30 cellular contexts compared by ENCODE assay signal in the genomic region with DNA sequence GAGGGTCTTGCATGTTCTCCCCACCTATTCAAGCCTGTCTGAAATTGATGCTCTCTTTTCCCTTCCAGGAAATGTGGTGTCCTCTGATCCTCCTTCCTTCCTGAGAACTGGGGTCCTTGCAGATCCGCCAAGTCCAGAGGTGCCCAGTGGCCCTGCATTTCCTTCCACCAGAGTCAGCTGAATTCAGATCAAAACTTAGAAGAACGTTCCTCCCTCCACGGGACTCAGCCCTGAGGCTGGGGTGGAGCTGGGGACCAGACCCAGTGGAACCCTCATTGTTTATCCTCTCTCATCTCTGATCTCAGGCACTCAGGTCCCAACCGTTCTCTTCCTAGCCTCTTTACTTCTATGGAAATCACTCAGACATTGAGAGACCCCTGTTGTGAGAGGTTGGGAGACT.
"Had no signal": no experiment of that assay in that cellular context is flagged by ENCODE, and none has a peak within 500 bp of the region (broad histone marks: within the 10 kb centered on the region; RNA-seq: fewer than 3 reads in every experiment).

No MANE protein-coding gene starts in this region.

- H3K4me3 Mint-ChIP-seq: activated CD4-positive, alpha-beta memory T cell treated with anti-CD3 and anti-CD28 coated beads for 36 hours; activated CD4-positive, alpha-beta T cell treated with anti-CD3 and anti-CD28 coated beads for 36 hours; activated CD4-positive, alpha-beta T cell treated with anti-CD3 and anti-CD28 coated beads, Interleukin-2, amount 10 ng/mL, durations not matched to agents 24 days and 14 days; activated CD8-positive, alpha-beta T cell treated with anti-CD3 and anti-CD28 coated beads, Interleukin-2, amount 10 ng/mL, durations not matched to agents 7 days and 5 days; activated naive CD4-positive, alpha-beta T cell treated with anti-CD3 and anti-CD28 coated beads, Interleukin-2, amount 50 U/mL, for 24 hours; activated naive CD8-positive, alpha-beta T cell treated with anti-CD3 and anti-CD28 coated beads for 36 hours; activated naive CD8-positive, alpha-beta T cell treated with anti-CD3 and anti-CD28 coated beads, Interleukin-2, amount 50 U/mL, for 24 hours; activated T-cell treated with anti-CD3 and anti-CD28 coated beads, Interleukin-2, amount 50 U/mL, for 4 hours; activated T-helper 17 cell treated with anti-CD3 and anti-CD28 coated beads, Interleukin-2, amount 50 U/mL, for 72 hours; effector memory CD8-positive, alpha-beta T cell; T-helper 17 cell; T-helper 2 cell treated with Interferon-gamma antibody and Interleukin-4, amounts not matched to agents 5 μg/mL and 100 μg/mL, for 36 hours had no signal

- H3K27ac ChIP-seq: adrenal gland, body of pancreas, epithelial cell of prostate, esophagus squamous epithelium, gastroesophageal sphincter, heart right ventricle had no signal

- H3K36me3 ChIP-seq: adrenal gland, esophagus squamous epithelium, gastroesophageal sphincter, heart right ventricle had no signal

- H3K27me3 Mint-ChIP-seq: activated CD4-positive, alpha-beta T cell treated with anti-CD3 and anti-CD28 coated beads, Interleukin-2, amount 10 ng/mL, durations not matched to agents 24 days and 14 days had no signal

- ATAC-seq: activated CD4-positive, alpha-beta T cell treated with anti-CD3 and anti-CD28 coated beads for 36 hours; activated CD8-positive, alpha-beta T cell treated with anti-CD3 and anti-CD28 coated beads, Interleukin-2, amount 10 ng/mL, durations not matched to agents 7 days and 5 days; activated naive CD8-positive, alpha-beta T cell treated with anti-CD3 and anti-CD28 coated beads, Interleukin-2, amount 50 U/mL, for 24 hours; activated T-cell treated with anti-CD3 and anti-CD28 coated beads, Interleukin-2, amount 50 U/mL, for 4 hours; activated T-helper 17 cell treated with anti-CD3 and anti-CD28 coated beads, Interleukin-2, amount 50 U/mL, for 72 hours; body of pancreas; effector memory CD8-positive, alpha-beta T cell; gastroesophageal sphincter; heart right ventricle; T-helper 17 cell had no signal

- H3K9me3 ChIP-seq: adrenal gland, body of pancreas, esophagus squamous epithelium, gastroesophageal sphincter, heart right ventricle had no signal

- H3K36me3 Mint-ChIP-seq: activated CD4-positive, alpha-beta memory T cell treated with anti-CD3 and anti-CD28 coated beads for 36 hours; activated naive CD4-positive, alpha-beta T cell treated with anti-CD3 and anti-CD28 coated beads, Interleukin-2, amount 50 U/mL, for 24 hours; activated naive CD8-positive, alpha-beta T cell treated with anti-CD3 and anti-CD28 coated beads for 36 hours had no signal

- H3K4me1 Mint-ChIP-seq: activated CD4-positive, alpha-beta T cell treated with anti-CD3 and anti-CD28 coated beads for 36 hours; activated CD4-positive, alpha-beta T cell treated with anti-CD3 and anti-CD28 coated beads, Interleukin-2, amount 10 ng/mL, durations not matched to agents 24 days and 14 days; activated naive CD4-positive, alpha-beta T cell treated with anti-CD3 and anti-CD28 coated beads, Interleukin-2, amount 50 U/mL, for 24 hours; activated naive CD8-positive, alpha-beta T cell treated with anti-CD3 and anti-CD28 coated beads for 36 hours; activated naive CD8-positive, alpha-beta T cell treated with anti-CD3 and anti-CD28 coated beads, Interleukin-2, amount 50 U/mL, for 24 hours; activated T-helper 17 cell treated with anti-CD3 and anti-CD28 coated beads, Interleukin-2, amount 50 U/mL, for 72 hours; T-helper 17 cell had no signal

- H3K4me3 ChIP-seq: adrenal gland, body of pancreas, esophagus squamous epithelium, gastroesophageal sphincter, heart right ventricle had no signal

- DNase-seq: activated CD4-positive, alpha-beta memory T cell treated with anti-CD3 and anti-CD28 coated beads for 36 hours; activated CD4-positive, alpha-beta T cell treated with anti-CD3 and anti-CD28 coated beads for 36 hours; activated CD4-positive, alpha-beta T cell treated with anti-CD3 and anti-CD28 coated beads, Interleukin-2, amount 10 ng/mL, durations not matched to agents 24 days and 14 days; activated CD4-positive, CD25-positive, alpha-beta regulatory T cell; activated CD4-positive, CD25-positive, alpha-beta regulatory T cell treated with anti-CD3 and anti-CD28 coated beads, Interleukin-2, amount 50 U/mL, for 72 hours; activated CD8-positive, alpha-beta T cell treated with anti-CD3 and anti-CD28 coated beads, Interleukin-2, amount 10 ng/mL, durations not matched to agents 7 days and 5 days; activated effector memory CD4-positive, alpha-beta T cell treated with Interleukin-2 at 50 U/mL for 16 hours; activated gamma-delta T cell treated with Interleukin-2 at 50 U/mL for 16 hours; activated naive CD4-positive, alpha-beta T cell treated with Interleukin-2 at 50 U/mL for 16 hours; activated naive CD8-positive, alpha-beta T cell treated with anti-CD3 and anti-CD28 coated beads for 36 hours; activated naive CD8-positive, alpha-beta T cell treated with anti-CD3 and anti-CD28 coated beads, Interleukin-2, amount 50 U/mL, for 24 hours; activated T-cell treated with anti-CD3 and anti-CD28 coated beads, Interleukin-2, amount 50 U/mL, for 4 hours; amygdala; aorta; body of pancreas; cortex of kidney; dermis blood vessel endothelial cell; effector memory CD8-positive, alpha-beta T cell; esophagus squamous epithelium; foreskin melanocyte; heart right ventricle; T-helper 1 cell; T-helper 17 cell; T1000 had no signal

- H3K9me3 Mint-ChIP-seq: activated CD4-positive, alpha-beta T cell treated with anti-CD3 and anti-CD28 coated beads, Interleukin-2, amount 10 ng/mL, durations not matched to agents 24 days and 14 days; activated naive CD4-positive, alpha-beta T cell treated with anti-CD3 and anti-CD28 coated beads, Interleukin-2, amount 50 U/mL, for 24 hours; activated naive CD8-positive, alpha-beta T cell treated with anti-CD3 and anti-CD28 coated beads for 36 hours; activated naive CD8-positive, alpha-beta T cell treated with anti-CD3 and anti-CD28 coated beads, Interleukin-2, amount 50 U/mL, for 24 hours; activated T-cell treated with anti-CD3 and anti-CD28 coated beads, Interleukin-2, amount 50 U/mL, for 4 hours; activated T-helper 17 cell treated with anti-CD3 and anti-CD28 coated beads, Interleukin-2, amount 50 U/mL, for 72 hours; effector memory CD8-positive, alpha-beta T cell; T-helper 2 cell treated with Interferon-gamma antibody and Interleukin-4, amounts not matched to agents 5 μg/mL and 100 μg/mL, for 36 hours had no signal

- H3K27me3 ChIP-seq: adrenal gland, body of pancreas, esophagus squamous epithelium, gastroesophageal sphincter had no signal

- H3K27ac Mint-ChIP-seq: activated CD4-positive, alpha-beta memory T cell treated with anti-CD3 and anti-CD28 coated beads for 36 hours; activated CD4-positive, alpha-beta T cell treated with anti-CD3 and anti-CD28 coated beads for 36 hours; activated CD4-positive, alpha-beta T cell treated with anti-CD3 and anti-CD28 coated beads, Interleukin-2, amount 10 ng/mL, durations not matched to agents 24 days and 14 days; activated CD8-positive, alpha-beta T cell treated with anti-CD3 and anti-CD28 coated beads, Interleukin-2, amount 10 ng/mL, durations not matched to agents 7 days and 5 days; activated naive CD4-positive, alpha-beta T cell treated with anti-CD3 and anti-CD28 coated beads, Interleukin-2, amount 50 U/mL, for 24 hours; activated naive CD8-positive, alpha-beta T cell treated with anti-CD3 and anti-CD28 coated beads for 36 hours; activated naive CD8-positive, alpha-beta T cell treated with anti-CD3 and anti-CD28 coated beads, Interleukin-2, amount 50 U/mL, for 24 hours; activated T-helper 17 cell treated with anti-CD3 and anti-CD28 coated beads, Interleukin-2, amount 50 U/mL, for 72 hours; effector memory CD8-positive, alpha-beta T cell; T-helper 17 cell; T-helper 2 cell treated with Interferon-gamma antibody and Interleukin-4, amounts not matched to agents 5 μg/mL and 100 μg/mL, for 36 hours had no signal

- H3K4me1 ChIP-seq: adrenal gland, body of pancreas, esophagus squamous epithelium, gastroesophageal sphincter had no signal
